ENCODE assay signal across 20 cellular contexts in the genomic region with DNA sequence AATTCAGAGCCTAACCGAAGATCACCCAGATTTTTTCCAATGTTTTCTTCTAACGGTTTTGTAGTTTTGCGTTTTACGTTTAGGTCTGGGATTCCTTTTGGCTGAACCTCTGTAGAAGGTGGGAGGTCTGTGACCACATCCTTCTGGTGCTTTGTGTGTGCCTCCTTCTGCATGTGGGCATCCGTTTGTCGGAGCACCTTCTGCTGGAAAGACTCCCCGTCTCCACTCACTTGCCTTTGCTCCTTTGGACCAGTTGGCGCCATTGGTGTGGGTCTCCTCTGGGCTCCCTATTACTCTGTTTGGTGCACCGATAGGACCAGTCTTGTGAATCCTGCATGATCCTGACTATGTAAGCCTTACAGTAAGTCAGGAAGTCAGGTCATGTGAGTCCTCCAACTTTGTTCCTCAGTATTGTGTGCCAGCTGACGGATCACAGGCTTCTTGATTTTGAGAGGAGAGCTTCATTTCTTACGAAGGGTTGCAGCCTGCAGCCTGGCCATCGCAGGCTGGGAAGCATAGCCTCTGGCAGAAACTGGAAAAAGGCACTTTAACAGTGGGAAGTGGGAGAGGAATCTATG. TPM values are rescaled to one million over a fixed set of nuclear protein-coding genes. Genes with fewer than 3 reads are reported as not detected.
DNase-seq lines count a peak whose midpoint lies in the region; ATAC-seq lines count a peak whose summit lies in the region.
"Had no signal": no experiment of that assay in that cellular context is flagged by ENCODE, and none has a peak within 500 bp of the region (broad histone marks: within the 10 kb centered on the region; RNA-seq: fewer than 3 reads in every experiment).

No MANE protein-coding gene starts in this region.

- ATAC-seq in stimulated activated naive CD8-positive, alpha-beta T cell treated with anti-CD3 and anti-CD28 coated beads, Interleukin-15, Interleukin-2, amounts not matched to agents 100 U/mL and 50 U/mL, for 24 hours = no peak
- no peak for ATAC-seq in HG02970 (IDR thresholded peaks at IDR 0.05; ENCODE audit: low FRiP score, unreplicated experiment)
- ATAC-seq: GM12878 had no signal

- no peak for DNase-seq in stimulated activated naive CD8-positive, alpha-beta T cell treated with anti-CD3 and anti-CD28 coated beads, Interleukin-15, Interleukin-2, amounts not matched to agents 100 U/mL and 50 U/mL, for 24 hours
- DNase-seq in activated CD4-positive, alpha-beta memory T cell treated with anti-CD3 and anti-CD28 coated beads for 36 hours = peak; percentile 22
- DNase-seq in foreskin melanocyte = peak; percentile 73
- no peak for DNase-seq in NCI-H1105 treated with DMSO at 0.1 percent for 48 hours (lab: John Stamatoyannopoulos, UW)
- no peak for DNase-seq in G401 (ENCODE audit: low spot score)
- DNase-seq: GF-D8, HCEC 1CT, KBM-7, NCI-H2029, NCI-H510A treated with DMSO at 0.1 percent for 48 hours, SW 1271 had no signal

- H3K9me3 Mint-ChIP-seq in stimulated activated naive CD8-positive, alpha-beta T cell treated with anti-CD3 and anti-CD28 coated beads, Interleukin-15, Interleukin-2, amounts not matched to agents 100 ng/mL and 50 ng/mL, for 24 hours = no peaks in the 10 kb centered on the region
- no peaks in the 10 kb centered on the region for H3K9me3 Mint-ChIP-seq in activated CD4-positive, alpha-beta memory T cell treated with anti-CD3 and anti-CD28 coated beads for 36 hours

- in situ Hi-C loops in G401 (cut with HindIII; ENCODE audit: low sequenced_read_pairs) = no loop called here

- H3K4me1 Mint-ChIP-seq in stimulated activated naive CD8-positive, alpha-beta T cell treated with anti-CD3 and anti-CD28 coated beads, Interleukin-15, Interleukin-2, amounts not matched to agents 100 ng/mL and 50 ng/mL, for 24 hours (ENCODE audit: low read depth) = peaks cover 11% of the 10 kb centered on the region
- peaks cover 13% of the 10 kb centered on the region for H3K4me1 Mint-ChIP-seq in activated CD4-positive, alpha-beta memory T cell treated with anti-CD3 and anti-CD28 coated beads for 36 hours (ENCODE audit: low read depth)
- H3K4me1 Mint-ChIP-seq: B cell had no signal

- H3K36me3 Mint-ChIP-seq in stimulated activated naive CD8-positive, alpha-beta T cell treated with anti-CD3 and anti-CD28 coated beads, Interleukin-15, Interleukin-2, amounts not matched to agents 100 ng/mL and 50 ng/mL, for 24 hours (ENCODE audit: low read depth) = no peaks in the 10 kb centered on the region
- H3K36me3 Mint-ChIP-seq in activated CD4-positive, alpha-beta memory T cell treated with anti-CD3 and anti-CD28 coated beads for 36 hours = no peaks in the 10 kb centered on the region

- H3K27me3 Mint-ChIP-seq in stimulated activated naive CD8-positive, alpha-beta T cell treated with anti-CD3 and anti-CD28 coated beads, Interleukin-15, Interleukin-2, amounts not matched to agents 100 ng/mL and 50 ng/mL, for 24 hours = peaks cover 23% of the 10 kb centered on the region
- peaks cover 17% of the 10 kb centered on the region for H3K27me3 Mint-ChIP-seq in activated CD4-positive, alpha-beta memory T cell treated with anti-CD3 and anti-CD28 coated beads for 36 hours

- POLR2A ChIA-PET in activated CD4-positive, alpha-beta memory T cell treated with anti-CD3 and anti-CD28 coated beads for 36 hours (lab: Charles Lee) = interaction anchor here (1.1 kb wide), 1 partner anchor 144 kb away, joined by 3 read pairs; no protein-coding TSS in a partner anchor

- peak overlapping the region; percentile 40 for H3K4me3 Mint-ChIP-seq in stimulated activated naive CD8-positive, alpha-beta T cell treated with anti-CD3 and anti-CD28 coated beads, Interleukin-15, Interleukin-2, amounts not matched to agents 100 ng/mL and 50 ng/mL, for 24 hours
- peak overlapping the region; percentile 9 for H3K4me3 Mint-ChIP-seq in activated CD4-positive, alpha-beta memory T cell treated with anti-CD3 and anti-CD28 coated beads for 36 hours
- H3K4me3 Mint-ChIP-seq: B cell had no signal

- peak overlapping the region; percentile 13 for H3K27ac Mint-ChIP-seq in stimulated activated naive CD8-positive, alpha-beta T cell treated with anti-CD3 and anti-CD28 coated beads, Interleukin-15, Interleukin-2, amounts not matched to agents 100 ng/mL and 50 ng/mL, for 24 hours
- no peak overlapping the region for H3K27ac Mint-ChIP-seq in activated CD4-positive, alpha-beta memory T cell treated with anti-CD3 and anti-CD28 coated beads for 36 hours
- H3K27ac Mint-ChIP-seq: B cell had no signal

- CTCF ChIA-PET in activated CD4-positive, alpha-beta memory T cell treated with anti-CD3 and anti-CD28 coated beads for 36 hours (lab: Charles Lee) = no interaction called here

- intact Hi-C loops in activated CD4-positive, alpha-beta memory T cell treated with anti-CD3 and anti-CD28 coated beads for 36 hours (cut with micrococcal nuclease) = loop anchor here (10.0 kb wide), 1 partner anchor 190 kb away; no protein-coding TSS in a partner anchor

RNA-seq across cellular contexts. Expression of a gene that starts 13.6 kb away (rescaled TPM):
- total RNA-seq in activated CD4-positive, alpha-beta memory T cell treated with anti-CD3 and anti-CD28 coated beads for 36 hours = not detected
- total RNA-seq in G401 (2014; rRNA removed; shearing (Covaris generic)) = not detected in 2 replicates
- total RNA-seq: B cell, bronchial epithelial cell, dorsolateral prefrontal cortex, esophagus muscularis mucosa, GM12878, liver, temporal lobe had no signal

RNA-seq across cellular contexts. Expression of a gene that starts 22.6 kb away (rescaled TPM):
- not detected for total RNA-seq in activated CD4-positive, alpha-beta memory T cell treated with anti-CD3 and anti-CD28 coated beads for 36 hours
- total RNA-seq in G401 (2014; rRNA removed; shearing (Covaris generic)) = not detected in 2 replicates
- total RNA-seq: B cell, bronchial epithelial cell, dorsolateral prefrontal cortex, esophagus muscularis mucosa, GM12878, liver, temporal lobe had no signal

Comparison
In these comparisons a context has a peak if more than half of its experiments do, and no peak if none do; other contexts are left out.
1. DNase-seq: peak in activated CD4-positive, alpha-beta memory T cell treated with anti-CD3 and anti-CD28 coated beads for 36 hours (single experiment) and foreskin melanocyte (single experiment); none in stimulated activated naive CD8-positive, alpha-beta T cell treated with anti-CD3 and anti-CD28 coated beads, Interleukin-15, Interleukin-2, amounts not matched to agents 100 U/mL and 50 U/mL, for 24 hours (single experiment), NCI-H1105 treated with DMSO at 0.1 percent for 48 hours (single experiment) and G401 (single experiment).